In genomic region chr17:66459811-66460270, GRCh38 we compare ENCODE assay signal across 8 cellular contexts.
A peak's percentile ranks its signal among the peaks of the same experiment; 100 is the strongest.
DNase-seq lines count a peak whose midpoint lies in the region; ATAC-seq and TF ChIP-seq lines count a peak whose summit lies in the region.

No MANE protein-coding gene starts in this region.

- no peaks in the 10 kb centered on the region for H3F3A ChIP-seq in neural progenitor cell (ENCODE audit: low read depth)

- DNase-seq in GF-D8 (lab: John Stamatoyannopoulos, UW): peak; percentile 96
- DNase-seq in Panc1 (ENCODE audit: low read depth, low spot score): peak; percentile 85
- peak; percentile 99 to 100 for DNase-seq in fibroblast of lung (ENCODE audit: low read depth in 2 of 2)
- peak in 1 of 2 donors; percentile 40 for DNase-seq in psoas muscle
- DNase-seq in NCI-H128 (lab: John Stamatoyannopoulos, UW; ENCODE audit: unreplicated experiment): no peak
- DNase-seq in neural progenitor cell (ENCODE audit: low spot score): no peak
- no peak for DNase-seq in NCI-H2227 (lab: John Stamatoyannopoulos, UW; ENCODE audit: unreplicated experiment)

- peak; percentile 91 for ATAC-seq in Panc1
- peak; percentile 61 to 75 (median 68) for ATAC-seq in psoas muscle
- ATAC-seq in HG03175 (IDR thresholded peaks at IDR 0.05; ENCODE audit: unreplicated experiment): no peak

- H3K9me3 ChIP-seq in Panc1 (ENCODE audit: control insufficient read depth, insufficient read depth, low read depth, low read length) (no peaks in the 10 kb centered on the region), fibroblast of lung (ENCODE audit: control insufficient read depth, insufficient read depth, low read depth, low read length) (no peaks in the 10 kb centered on the region), psoas muscle (no peaks in the 10 kb centered on the region), neural progenitor cell (ENCODE audit: low read depth) (no peaks in the 10 kb centered on the region)

- CTCF ChIA-PET in Panc1 (lab: Charles Lee): no interaction called here

- no peak for TF ChIP-seq CTCF in Panc1 (IDR thresholded peaks at IDR 0.05)
- TF ChIP-seq CTCF in fibroblast of lung (conservative IDR thresholded peaks at IDR 0.05 in 1 of 2, IDR thresholded peaks at IDR 0.05 in 1 of 2; ENCODE audit: low read depth in 1 of 2, low read length in 2 of 2): no peak
- TF ChIP-seq CTCF in psoas muscle (IDR thresholded peaks at IDR 0.05): no peak
- no peak for TF ChIP-seq CTCF in neural progenitor cell (IDR thresholded peaks at IDR 0.05)

- H3K4me3 Mint-ChIP-seq in neural progenitor cell: no peak overlapping the region

- H3K27ac Mint-ChIP-seq in neural progenitor cell: no peak overlapping the region

- peaks cover 12% of the 10 kb centered on the region for H3K4me1 Mint-ChIP-seq in neural progenitor cell

- no peak overlapping the region; a peak in 1 of 4 replicates for H3K4me3 ChIP-seq in Panc1 (ENCODE audit: low read depth in 2 of 2, low read length in 2 of 2)
- H3K4me3 ChIP-seq in fibroblast of lung (replicated peaks in 1 of 4; ENCODE audit: control extremely low read depth in 1 of 4, insufficient read depth in 1 of 4, low read depth in 3 of 4, low read length in 4 of 4): peak overlapping the region in 2 of 4 experiments; percentile 10 to 11
- no peak overlapping the region for H3K4me3 ChIP-seq in psoas muscle
- H3K4me3 ChIP-seq in neural progenitor cell: no peak overlapping the region

- H3K4me1 ChIP-seq in Panc1 (ENCODE audit: control insufficient read depth, insufficient read depth, low read length) (peaks cover 36% of the 10 kb centered on the region), fibroblast of lung (ENCODE audit: control insufficient read depth, extremely low read depth, insufficient read depth, low read length) (peaks cover 26% of the 10 kb centered on the region), psoas muscle (peaks cover 6% of the 10 kb centered on the region), neural progenitor cell (no peaks in the 10 kb centered on the region)

- H4K20me1 ChIP-seq in fibroblast of lung (ENCODE audit: control insufficient read depth, extremely low read depth, insufficient read depth, low read length) (no peaks in the 10 kb centered on the region), neural progenitor cell (ENCODE audit: low read depth) (no peaks in the 10 kb centered on the region)

- H3K36me3 Mint-ChIP-seq in neural progenitor cell: peaks cover 5% of the 10 kb centered on the region

- H3K79me2 ChIP-seq in fibroblast of lung (ENCODE audit: control insufficient read depth, insufficient read depth, low read length) (peaks cover 49% of the 10 kb centered on the region), neural progenitor cell (ENCODE audit: low read depth) (no peaks in the 10 kb centered on the region)

- peak overlapping the region; percentile 81 for H3K27ac ChIP-seq in Panc1 (ENCODE audit: low read length)
- H3K27ac ChIP-seq in fibroblast of lung (ENCODE audit: insufficient read depth, low read length): peak overlapping the region; percentile 89
- H3K27ac ChIP-seq in psoas muscle: no peak overlapping the region
- H3K27ac ChIP-seq in neural progenitor cell: no peak overlapping the region

- H3K9ac ChIP-seq in fibroblast of lung (ENCODE audit: insufficient read depth, low read length) (no peak overlapping the region), neural progenitor cell (no peak overlapping the region)

- WGBS in psoas muscle, 3 donors: 61 to 68% (median 63%) methylated on average over 7 of the region's 7 CpGs

- no peak overlapping the region for H2AFZ ChIP-seq in fibroblast of lung (ENCODE audit: low read length)
- no peak overlapping the region for H2AFZ ChIP-seq in neural progenitor cell (replicated peaks)

- H3K9me3 Mint-ChIP-seq in neural progenitor cell: peaks cover 7% of the 10 kb centered on the region

- peaks cover 2% of the 10 kb centered on the region for H3K27me3 Mint-ChIP-seq in neural progenitor cell (ENCODE audit: insufficient read depth, low read depth)

- H3K27me3 ChIP-seq in Panc1 (ENCODE audit: control insufficient read depth, insufficient read depth, low read length) (no peaks in the 10 kb centered on the region), fibroblast of lung (ENCODE audit: control insufficient read depth, insufficient read depth, low read length) (no peaks in the 10 kb centered on the region), psoas muscle (ENCODE audit: insufficient read depth in 3 of 3, low read length in 2 of 3) (no peaks in the 10 kb centered on the region), neural progenitor cell (no peaks in the 10 kb centered on the region)

- no TSS peak for BruUV-seq in Panc1 (replicated peaks; lab: Mats Ljungman, UMichigan)

- POLR2A ChIA-PET in Panc1 (lab: Charles Lee): no interaction called here

- intact Hi-C loops in Panc1 (cut with micrococcal nuclease; ENCODE audit: unreplicated experiment) (loop anchor here (10.0 kb wide), 1 partner anchor 105 kb away; no protein-coding TSS in a partner anchor), psoas muscle (cut with DNase I) (no loop called here)

- H3K36me3 ChIP-seq in Panc1 (ENCODE audit: control insufficient read depth, insufficient read depth, low read length): no peaks in the 10 kb centered on the region
- H3K36me3 ChIP-seq in fibroblast of lung (ENCODE audit: control insufficient read depth, insufficient read depth, low read length): peaks cover 2% of the 10 kb centered on the region
- no peaks in the 10 kb centered on the region for H3K36me3 ChIP-seq in psoas muscle (ENCODE audit: insufficient read depth in 1 of 2, low read depth in 1 of 2)
- no peaks in the 10 kb centered on the region for H3K36me3 ChIP-seq in neural progenitor cell

- in situ Hi-C loops in Panc1 (cut with HindIII; ENCODE audit: low pct_unique_long_range_greater_than_20kb, low sequenced_read_pairs): no loop called here

- H3K4me2 ChIP-seq in fibroblast of lung (ENCODE audit: extremely low read depth, insufficient read depth, low read length) (no peak overlapping the region), neural progenitor cell (no peak overlapping the region)

Comparison
In these comparisons a context has a peak if more than half of its experiments do, and no peak if none do; other contexts are left out.
1. DNase-seq: peak in GF-D8 (single experiment), Panc1 (single experiment) and fibroblast of lung (2 of 2); none in NCI-H128 (single experiment), neural progenitor cell (single experiment) and NCI-H2227 (single experiment).
2. H3K27ac ChIP-seq: peak in Panc1 (single experiment) and fibroblast of lung (single experiment); none in psoas muscle (single experiment) and neural progenitor cell (single experiment).